ENCODE assay signal across 18 cellular contexts in the genomic region with DNA sequence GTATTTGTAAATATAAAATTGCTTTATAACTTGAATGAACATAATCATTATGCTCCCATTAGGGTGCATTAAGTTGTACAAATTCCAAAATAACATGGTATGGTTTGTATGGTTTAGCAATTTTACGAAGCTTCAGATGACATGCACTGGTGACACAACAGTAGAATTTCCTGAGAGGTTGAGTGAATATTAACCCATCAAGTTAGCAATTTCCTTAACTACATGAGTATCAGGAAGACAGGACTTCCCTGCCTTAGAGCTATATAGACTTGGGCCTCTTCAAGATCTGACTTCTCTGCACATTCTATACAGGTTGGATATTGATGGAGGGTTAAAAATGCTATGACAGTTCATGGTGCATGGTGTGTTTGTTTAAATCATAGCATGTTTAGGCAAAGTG.
DNase-seq lines count a peak whose midpoint lies in the region; ATAC-seq, FAIRE-seq and TF ChIP-seq lines count a peak whose summit lies in the region.
"Had no signal": no experiment of that assay in that cellular context is flagged by ENCODE, and none has a peak within 500 bp of the region (broad histone marks: within the 10 kb centered on the region; RNA-seq: fewer than 3 reads in every experiment).

No MANE protein-coding gene starts in this region.

- H3K27me3 Mint-ChIP-seq in CD14-positive monocyte (ENCODE audit: low read depth in 3 of 3) = peaks cover 0 to 2% (median 0%) of the 10 kb centered on the region in 3 donors
- H3K27me3 Mint-ChIP-seq in effector memory CD8-positive, alpha-beta T cell = no peaks in the 10 kb centered on the region

- intact Hi-C loops in CD14-positive monocyte (cut with micrococcal nuclease) = no loop called here

- no peak overlapping the region for H3K27ac Mint-ChIP-seq in CD14-positive monocyte
- H3K27ac Mint-ChIP-seq in effector memory CD8-positive, alpha-beta T cell = no peak overlapping the region
- H3K27ac Mint-ChIP-seq: CD8-positive, alpha-beta T cell had no signal

- peak; percentile 61 for FAIRE-seq in urothelium cell line (lab: Jason Lieb, UNC)
- FAIRE-seq: G401.6, GM12892, H1 had no signal

- no peak for TF ChIP-seq CTCF in CD14-positive monocyte (IDR thresholded peaks at IDR 0.05)

- H3K4me3 Mint-ChIP-seq in CD14-positive monocyte = no peak overlapping the region
- no peak overlapping the region for H3K4me3 Mint-ChIP-seq in effector memory CD8-positive, alpha-beta T cell
- H3K4me3 Mint-ChIP-seq: CD8-positive, alpha-beta T cell had no signal

- peak; percentile 55 for ATAC-seq in HG03354 (IDR thresholded peaks at IDR 0.05; ENCODE audit: poor library complexity, severe bottlenecking, unreplicated experiment)
- no peak for ATAC-seq in effector memory CD8-positive, alpha-beta T cell (replicated peaks)
- ATAC-seq: CD8-positive, alpha-beta T cell had no signal

- no peaks in the 10 kb centered on the region for H3K4me1 Mint-ChIP-seq in CD14-positive monocyte
- H3K4me1 Mint-ChIP-seq in effector memory CD8-positive, alpha-beta T cell (ENCODE audit: low read depth in 2 of 2) = no peaks in the 10 kb centered on the region

- peaks cover 13 to 14% of the 10 kb centered on the region in 2 donors for H3K36me3 Mint-ChIP-seq in CD14-positive monocyte
- H3K36me3 Mint-ChIP-seq in effector memory CD8-positive, alpha-beta T cell (ENCODE audit: insufficient read depth) = no peaks in the 10 kb centered on the region

- DNase-seq in GF-D8 (lab: John Stamatoyannopoulos, UW) (peak; percentile 12), kidney tubule cell (ENCODE audit: low spot score) (peak; percentile 54), urothelium cell line (ENCODE audit: low spot score) (no peak), epidermal melanocyte (ENCODE audit: insufficient read length, low spot score) (no peak), CD14-positive monocyte (ENCODE audit: low spot score) (no peak)
- no peak for DNase-seq in effector memory CD8-positive, alpha-beta T cell
- DNase-seq: BE2C; CD8-positive, alpha-beta T cell; COR-L47; DMS153; DMS79 treated with DMSO at 0.1 percent for 48 hours; EL; IMR-90; KBM-7 had no signal

- no peaks in the 10 kb centered on the region for H3K9me3 Mint-ChIP-seq in CD14-positive monocyte
- H3K9me3 Mint-ChIP-seq in effector memory CD8-positive, alpha-beta T cell = no peaks in the 10 kb centered on the region
- H3K9me3 Mint-ChIP-seq: CD8-positive, alpha-beta T cell had no signal

Comparison
In these comparisons a context has a peak if more than half of its experiments do, and no peak if none do; other contexts are left out.
1. DNase-seq: peak in GF-D8 (single experiment) and kidney tubule cell (single experiment); none in urothelium cell line (single experiment), epidermal melanocyte (single experiment), CD14-positive monocyte (single experiment) and effector memory CD8-positive, alpha-beta T cell (0 of 3).